ENCODE assay signal across 8 cellular contexts in the genomic region with DNA sequence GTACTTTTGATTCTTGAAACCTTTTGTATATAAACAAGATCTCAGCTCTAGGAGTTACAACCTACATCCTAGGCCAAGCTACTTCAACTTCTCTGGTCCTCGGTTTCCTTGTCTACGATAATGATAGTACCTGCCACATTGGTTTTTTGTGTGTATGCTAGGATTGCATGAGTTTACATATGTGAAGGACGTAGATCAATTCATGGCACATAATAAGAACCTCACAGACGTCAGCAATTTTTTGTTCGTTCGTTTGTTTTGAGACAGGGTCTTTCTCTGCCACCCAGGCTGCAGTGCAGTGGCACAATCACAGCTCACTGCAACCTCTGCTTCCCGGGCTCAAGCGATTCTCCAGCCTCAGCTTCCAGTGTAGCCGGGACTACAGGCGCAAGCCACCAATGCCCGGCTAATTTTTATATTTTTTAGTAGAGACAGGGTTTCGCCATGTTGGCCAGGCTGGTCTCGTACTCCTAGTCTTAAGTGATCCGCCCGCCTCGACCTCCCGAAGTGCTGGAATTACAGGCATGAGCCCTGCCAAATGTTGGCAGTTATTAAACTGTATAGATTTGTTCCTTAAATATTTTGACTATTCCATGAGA. TPM values are rescaled to one million over a fixed set of nuclear protein-coding genes. Genes with fewer than 3 reads are reported as not detected.
DNase-seq lines count a peak whose midpoint lies in the region; ATAC-seq, FAIRE-seq and TF ChIP-seq lines count a peak whose summit lies in the region.

No MANE protein-coding gene starts in this region.

- H4K5ac ChIP-seq in H1 (ENCODE audit: insufficient read length, low read depth, low read length), result peak overlapping the region; percentile 52

- H3K27ac ChIP-seq in OCI-LY3 (ENCODE audit: low read length), result peak overlapping the region; percentile 95
- peak overlapping the region; percentile 83 for H3K27ac ChIP-seq in H1 (ENCODE audit: low read depth, low read length)
- peak overlapping the region; percentile 38 for H3K27ac ChIP-seq in neural progenitor cell

- TF ChIP-seq EP300 in H1 (IDR thresholded peaks at IDR 0.05; ENCODE audit: borderline replicate concordance in 1 of 2, low read depth in 2 of 2, low read length in 2 of 2), result no peak

- no peak for FAIRE-seq in H1 (lab: Jason Lieb, UNC)

- CTCF ChIA-PET in H1 (lab: Charles Lee; ENCODE audit: partially characterized antibody), result interaction anchor here (0.9 to 1.9 kb wide), 3 partner anchors 10 to 222 kb away, joined by 3 to 5 read pairs (median 3); no protein-coding TSS in a partner anchor

- no peak overlapping the region for H2BK15ac ChIP-seq in H1 (ENCODE audit: low read length)

- peak overlapping the region; percentile 99 for H3K4me3 Mint-ChIP-seq in neural progenitor cell

- H2BK120ac ChIP-seq in H1 (replicated peaks; ENCODE audit: low read depth, low read length), result no peak overlapping the region

- H3F3A ChIP-seq in neural progenitor cell (ENCODE audit: low read depth), result no peaks in the 10 kb centered on the region

- H3K36me3 ChIP-seq in GM06990 (ENCODE audit: control insufficient read depth, insufficient read depth, low read length), result no peaks in the 10 kb centered on the region
- peaks cover 6% of the 10 kb centered on the region for H3K36me3 ChIP-seq in OCI-LY3 (replicated peaks; ENCODE audit: low read depth, low read length)
- peaks cover 0 to 4% (median 0%) of the 10 kb centered on the region in 4 experiments; a peak in 1 of 8 replicates for H3K36me3 ChIP-seq in H1 (ENCODE audit: control insufficient read depth in 2 of 4, insufficient read depth in 4 of 4, low read length in 3 of 4)
- H3K36me3 ChIP-seq in neural progenitor cell, result no peaks in the 10 kb centered on the region

- TF ChIP-seq CTCF in GM06990 (IDR thresholded peaks at IDR 0.05; ENCODE audit: insufficient read depth, low read length, poor library complexity, severe bottlenecking), result no peak
- TF ChIP-seq CTCF in OCI-LY3 (IDR thresholded peaks at IDR 0.05; ENCODE audit: low read depth, low read length), result no peak
- no peak for TF ChIP-seq CTCF in H1 (IDR thresholded peaks at IDR 0.05; ENCODE audit: control extremely low read depth in 1 of 3, insufficient read depth in 1 of 3, low read depth in 1 of 3, low read length in 3 of 3)
- TF ChIP-seq CTCF in neural progenitor cell (IDR thresholded peaks at IDR 0.05), result no peak

- H3K23me2 ChIP-seq in H1 (ENCODE audit: low read depth, low read length), result peaks cover 11% of the 10 kb centered on the region

- peak overlapping the region; percentile 100 for H3K27ac Mint-ChIP-seq in neural progenitor cell

- TF ChIP-seq RAD21 in H1 (IDR thresholded peaks at IDR 0.05 in 1 of 2, conservative IDR thresholded peaks at IDR 0.05 in 1 of 2; ENCODE audit: low read depth in 2 of 2, low read length in 2 of 2), result no peak

- H3K9me3 Mint-ChIP-seq in neural progenitor cell, result no peaks in the 10 kb centered on the region

- DNase-seq in GM06990 (ENCODE audit: extremely low read depth, insufficient read length), result no peak
- no peak for DNase-seq in H1 (ENCODE audit: low read depth in 1 of 2, low spot score in 2 of 2)
- no peak for DNase-seq in neural progenitor cell (ENCODE audit: low spot score)
- no peak for DNase-seq in SK-N-DZ (ENCODE audit: low spot score)
- DNase-seq in amniotic stem cell (lab: John Stamatoyannopoulos, UW), result no peak

- H3K4me1 ChIP-seq in OCI-LY3 (ENCODE audit: low read length) (peaks cover 29% of the 10 kb centered on the region), H1 (replicated peaks in 1 of 4; ENCODE audit: control insufficient read depth in 3 of 4, insufficient read depth in 4 of 4, low read length in 3 of 4) (no peaks in the 10 kb centered on the region; a peak in 2 of 7 replicates), neural progenitor cell (peaks cover 13% of the 10 kb centered on the region)

- no peak overlapping the region for H3K4ac ChIP-seq in H1 (replicated peaks; ENCODE audit: insufficient read length, low read depth, low read length)

- no peak overlapping the region for H3K14ac ChIP-seq in H1 (ENCODE audit: insufficient read length)

- TF ChIP-seq POLR2A in H1 (IDR thresholded peaks at IDR 0.05; ENCODE audit: control extremely low read depth in 1 of 2, low read depth in 2 of 2, low read length in 2 of 2), result no peak; a peak in 1 of 3 replicates

- peak overlapping the region; percentile 92 for H3K9ac ChIP-seq in OCI-LY3 (ENCODE audit: low read length)
- H3K9ac ChIP-seq in H1 (replicated peaks in 1 of 4; ENCODE audit: extremely low read depth in 1 of 4, low read depth in 3 of 4, low read length in 3 of 4), result peak overlapping the region; percentile 72 to 95 (median 92)
- H3K9ac ChIP-seq in neural progenitor cell, result peak overlapping the region; percentile 47

- peaks cover 22% of the 10 kb centered on the region for H3K79me2 ChIP-seq in OCI-LY3 (ENCODE audit: low read length)
- H3K79me2 ChIP-seq in H1 (ENCODE audit: control insufficient read depth in 1 of 2, insufficient read depth in 2 of 2, low read length in 2 of 2), result peaks cover 4 to 17% of the 10 kb centered on the region in 2 experiments; a peak in 2 of 4 replicates
- peaks cover 40% of the 10 kb centered on the region for H3K79me2 ChIP-seq in neural progenitor cell (ENCODE audit: low read depth)

- H3K36me3 Mint-ChIP-seq in neural progenitor cell, result peaks cover 7% of the 10 kb centered on the region

- H3K4me2 ChIP-seq in OCI-LY3 (ENCODE audit: low read length) (peak overlapping the region; percentile 78), H1 (ENCODE audit: insufficient read depth in 1 of 2, low read depth in 2 of 2, low read length in 2 of 2) (peak overlapping the region; percentile 81 to 90), neural progenitor cell (peak overlapping the region; percentile 85)

- H4K20me1 ChIP-seq in OCI-LY3 (ENCODE audit: insufficient read depth, low read length) (no peaks in the 10 kb centered on the region), H1 (replicated peaks in 1 of 2; ENCODE audit: control insufficient read depth in 1 of 2, insufficient read depth in 2 of 2, low read length in 2 of 2) (peaks cover 0 to 7% of the 10 kb centered on the region in 2 experiments), neural progenitor cell (ENCODE audit: low read depth) (peaks cover 8% of the 10 kb centered on the region)

- WGBS in H1 (ENCODE audit: extremely low coverage in 1 of 2, insufficient coverage in 1 of 2, insufficient read length in 1 of 2, insufficient replicate concordance in 2 of 2, low coverage in 1 of 2, low lambda C conversion rate in 2 of 2, missing lambda C conversion rate in 1 of 2), 2 experiments, result 39% methylated on average over 17 of the region's 17 CpGs; no CpG with 5 or more reads in 1 of the 2 experiments

- H2AFZ ChIP-seq in OCI-LY3 (ENCODE audit: low read depth, low read length) (peak overlapping the region; percentile 40; the same call in 1 of the 2 replicates), H1 (ENCODE audit: low read length) (peak overlapping the region; percentile 54), neural progenitor cell (replicated peaks) (peak overlapping the region; percentile 50)

- H3K27me3 Mint-ChIP-seq in neural progenitor cell (ENCODE audit: insufficient read depth, low read depth), result peaks cover 2% of the 10 kb centered on the region

- H3K27me3 ChIP-seq in GM06990 (replicated peaks; ENCODE audit: control insufficient read depth, insufficient read depth, low read length) (no peaks in the 10 kb centered on the region), OCI-LY3 (ENCODE audit: low read depth, low read length) (no peaks in the 10 kb centered on the region), H1 (replicated peaks in 1 of 4; ENCODE audit: control insufficient read depth in 3 of 4, extremely low read depth in 1 of 4, insufficient read depth in 3 of 4, low read length in 3 of 4) (no peaks in the 10 kb centered on the region), neural progenitor cell (no peaks in the 10 kb centered on the region)

- peaks cover 13% of the 10 kb centered on the region for H3K4me1 Mint-ChIP-seq in neural progenitor cell

- H3K23ac ChIP-seq in H1 (ENCODE audit: insufficient read length), result no peak overlapping the region

- no peaks in the 10 kb centered on the region for H3K9me3 ChIP-seq in OCI-LY3 (ENCODE audit: insufficient read depth, low read length)
- H3K9me3 ChIP-seq in H1 (ENCODE audit: insufficient read depth in 2 of 2, low read depth in 1 of 2, low read length in 1 of 2), result no peaks in the 10 kb centered on the region
- no peaks in the 10 kb centered on the region for H3K9me3 ChIP-seq in neural progenitor cell (ENCODE audit: low read depth)

- no peak overlapping the region for H2BK20ac ChIP-seq in H1 (ENCODE audit: low read length)

- POLR2A ChIA-PET in H1 (lab: Charles Lee; ENCODE audit: partially characterized antibody), result interaction anchor here (1.1 to 1.8 kb wide), 7 partner anchors 9 to 140 kb away, joined by 3 to 24 read pairs (median 5); partner anchors contain the start of gene ACTR3

- H3K4me3 ChIP-seq in GM06990 (replicated peaks; ENCODE audit: low read depth, low read length) (peak overlapping the region; percentile 83), OCI-LY3 (ENCODE audit: low read length) (peak overlapping the region; percentile 97), H1 (ENCODE audit: extremely low read depth in 1 of 4, insufficient read depth in 2 of 4, low read depth in 3 of 4, low read length in 4 of 4) (peak overlapping the region; percentile 75 to 92 (median 85)), neural progenitor cell (peak overlapping the region; percentile 95)

- peak overlapping the region; percentile 5; the same call in 1 of the 2 replicates for H4K8ac ChIP-seq in H1 (ENCODE audit: extremely low read depth, insufficient read depth, low read length)

- ATAC-seq in HG03442 (IDR thresholded peaks at IDR 0.05; ENCODE audit: unreplicated experiment) (no peak), HG02759 (IDR thresholded peaks at IDR 0.05; ENCODE audit: unreplicated experiment) (no peak)

- H2AK5ac ChIP-seq in H1 (ENCODE audit: low read depth, low read length), result no peak overlapping the region

- no peak overlapping the region for H3K56ac ChIP-seq in H1 (replicated peaks; ENCODE audit: insufficient read length, low read depth, low read length)

- H2BK5ac ChIP-seq in H1 (ENCODE audit: low read depth, low read length), result peak overlapping the region; percentile 92; the same call in 1 of the 2 replicates

- H3K18ac ChIP-seq in H1 (ENCODE audit: extremely low read depth, low read length), result no peak overlapping the region; the same call in 1 of the 2 replicates

- peak overlapping the region; percentile 96 for H4K91ac ChIP-seq in H1 (replicated peaks; ENCODE audit: insufficient read length, low read length)

- H2BK12ac ChIP-seq in H1 (ENCODE audit: low read depth, low read length), result peak overlapping the region; percentile 94; the same call in 1 of the 2 replicates

- H3K79me1 ChIP-seq in H1 (ENCODE audit: low read depth, low read length), result no peaks in the 10 kb centered on the region

RNA-seq across cellular contexts. Expression of gene SLC35F5, which starts 0.7 kb away (rescaled TPM):
- 22.2 and 24.1 TPM in 2 replicates for total RNA-seq in H1 (2021; fragmentation: NEBNext Ultra II Directional; extraction: Animal tissue kit (Norgen Biotek cat#: 25700))
- polyA plus RNA-seq in H1 (2011; rRNA removed), result 6.6 and 11.8 TPM in 2 replicates
- 12.9 TPM for polyA plus RNA-seq in H1 (2011; cell fraction: cytosol; rRNA removed)
- polyA plus RNA-seq in H1 (2011; cell fraction: nucleus; rRNA removed), result 12.2 TPM
- 6.5 to 13.5 TPM (median 9.2 TPM) in 4 replicates for polyA plus RNA-seq in H1 (2012, experiment 1 of 2)
- polyA plus RNA-seq in H1 (2012, experiment 2 of 2), result 2.6 TPM
- 14.4 TPM for polyA plus RNA-seq in H1 (2013, experiment 1 of 2)
- polyA plus RNA-seq in H1 (2013, experiment 2 of 2), result 18.5 TPM
- polyA minus RNA-seq in H1 (2011; rRNA and poly(A)+ RNA removed), result 25.0 and 46.4 TPM in 2 replicates
- polyA minus RNA-seq in H1 (2011; cell fraction: cytosol; rRNA and poly(A)+ RNA removed), result 15.6 TPM
- 53.7 TPM for polyA minus RNA-seq in H1 (2011; cell fraction: nucleus; rRNA and poly(A)+ RNA removed)
- total RNA-seq in neural progenitor cell (ENCODE audit: low replicate concordance), result 48.0 and 83.0 TPM in 2 replicates
- 20.2 and 22.7 TPM in 2 replicates for polyA plus RNA-seq in SK-N-DZ (2014; cell fraction: cytosol; rRNA removed)
- 15.0 and 22.4 TPM in 2 replicates for polyA plus RNA-seq in SK-N-DZ (2014; cell fraction: nucleus; rRNA removed)

Comparison
In these comparisons a context has a peak if more than half of its experiments do, and no peak if none do; other contexts are left out.
1. H3K27ac ChIP-seq: peak in every context shown above with its lines; median percentile 95 in OCI-LY3; 83 in H1; 38 in neural progenitor cell.